Comparison of ENCODE assay signal across 9 cellular contexts in the genomic region with DNA sequence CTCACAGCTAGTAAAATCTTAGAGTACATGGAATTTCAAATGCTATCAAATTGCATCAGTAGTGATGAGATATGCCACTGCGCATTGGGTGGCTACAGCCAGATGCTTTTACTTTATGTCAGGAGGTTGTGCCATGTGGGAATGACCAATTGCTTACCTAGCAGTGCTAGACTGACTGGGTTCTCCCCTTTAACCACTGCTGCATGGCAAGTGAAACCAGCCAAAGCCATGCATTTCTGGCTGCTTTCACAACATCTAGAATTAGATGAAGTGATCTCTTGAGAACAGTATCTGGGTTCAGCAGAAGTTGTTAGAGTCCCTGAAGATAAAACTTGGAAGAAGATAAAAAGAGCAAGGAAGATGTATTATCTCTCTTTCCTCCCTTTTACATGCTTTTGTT.
"Had no signal": no experiment of that assay in that cellular context is flagged by ENCODE, and none has a peak within 500 bp of the region (broad histone marks: within the 10 kb centered on the region; RNA-seq: fewer than 3 reads in every experiment).

No MANE protein-coding gene starts in this region.

- H3K4me1 Mint-ChIP-seq: IgD-negative memory B cell had no signal

- H3K9me3 Mint-ChIP-seq: HFFc6 had no signal

- H3K36me3 Mint-ChIP-seq: IgD-negative memory B cell had no signal

- H3K36me3 ChIP-seq: HAP-1 had no signal

- H3K27me3 Mint-ChIP-seq: IgD-negative memory B cell had no signal

- H3K4me1 ChIP-seq: HAP-1 had no signal

- DNase-seq: GM23248, H7, HFFc6, KBM-7 had no signal

- H3K27ac ChIP-seq: GM23248, HL-60 had no signal

- H3K4me3 ChIP-seq: GM23248, HAP-1 had no signal

- H3K9me3 ChIP-seq: HAP-1 had no signal

- H3K27ac Mint-ChIP-seq: HFFc6, IgD-negative memory B cell had no signal

- H2AFZ ChIP-seq: GM23248 had no signal

- H3K9ac ChIP-seq: GM23248 had no signal

- H3K4me3 Mint-ChIP-seq: HFFc6, IgD-negative memory B cell had no signal

- ATAC-seq: HCT116, HepG2 had no signal
